12 cellular contexts compared by ENCODE assay signal in the genomic region with DNA sequence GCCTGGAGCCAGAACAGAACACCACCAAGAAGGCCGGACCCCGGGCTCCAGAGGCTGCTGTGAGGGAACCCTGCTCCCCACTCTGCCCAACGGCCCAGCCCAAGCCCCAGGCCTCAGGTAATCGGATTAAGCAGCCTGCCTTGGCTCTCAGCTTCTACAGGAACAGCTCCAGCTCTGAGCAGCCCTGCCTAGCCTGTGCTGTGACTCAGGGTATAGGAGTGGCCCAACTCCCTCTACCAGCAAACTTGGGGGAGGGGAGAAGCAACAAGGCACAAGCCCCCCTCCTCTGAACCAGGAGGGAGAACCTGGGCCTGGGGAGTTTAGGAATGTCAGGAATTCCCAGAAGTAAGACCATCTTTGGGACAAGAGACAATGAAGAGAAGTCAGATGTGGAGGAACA. TPM values are rescaled to one million over a fixed set of nuclear protein-coding genes. Genes with fewer than 3 reads are reported as not detected.
DNase-seq lines count a peak whose midpoint lies in the region; ATAC-seq and TF ChIP-seq lines count a peak whose summit lies in the region.
"Had no signal": no experiment of that assay in that cellular context is flagged by ENCODE, and none has a peak within 500 bp of the region (broad histone marks: within the 10 kb centered on the region; RNA-seq: fewer than 3 reads in every experiment).

No MANE protein-coding gene starts in this region.

- TF ChIP-seq POLR2A in thyroid gland (IDR thresholded peaks at IDR 0.05) = no peak

- peaks cover 51 to 64% (median 60%) of the 10 kb centered on the region in 3 donors for H3K36me3 ChIP-seq in skeletal muscle tissue (ENCODE audit: control insufficient read depth in 3 of 3, insufficient read depth in 3 of 3, low read length in 3 of 3)
- H3K36me3 ChIP-seq in thyroid gland = peaks cover 47 to 55% of the 10 kb centered on the region in 2 donors

- intact Hi-C loops in activated naive CD4-positive, alpha-beta T cell treated with anti-CD3 and anti-CD28 coated beads for 36 hours (cut with micrococcal nuclease) = no loop called here
- intact Hi-C loops in thyroid gland (cut with DNase I) = no loop called here

- no peak overlapping the region for H3K4me3 Mint-ChIP-seq in activated naive CD4-positive, alpha-beta T cell treated with anti-CD3 and anti-CD28 coated beads for 36 hours

- peaks cover 7% of the 10 kb centered on the region for H3K4me1 Mint-ChIP-seq in activated naive CD4-positive, alpha-beta T cell treated with anti-CD3 and anti-CD28 coated beads for 36 hours (ENCODE audit: low read depth)

- no peak overlapping the region for H3K4me3 ChIP-seq in fibroblast of pulmonary artery (replicated peaks; ENCODE audit: low read depth, low read length)
- no peak overlapping the region for H3K4me3 ChIP-seq in skeletal muscle tissue (ENCODE audit: low read length in 3 of 3)
- H3K4me3 ChIP-seq in thyroid gland (replicated peaks in 1 of 3) = no peak overlapping the region
- H3K4me3 ChIP-seq: BLaER1, sigmoid colon had no signal

- TF ChIP-seq CTCF in fibroblast of pulmonary artery (IDR thresholded peaks at IDR 0.05; ENCODE audit: low read length, missing control alignments) (no peak), thyroid gland (IDR thresholded peaks at IDR 0.05) (no peak)

- H3K27ac Mint-ChIP-seq in activated naive CD4-positive, alpha-beta T cell treated with anti-CD3 and anti-CD28 coated beads for 36 hours = peak overlapping the region; percentile 30

- peak overlapping the region; percentile 28 for H3K27ac ChIP-seq in skeletal muscle tissue (ENCODE audit: low read depth, low read length)
- H3K27ac ChIP-seq in thyroid gland = no peak overlapping the region
- H3K27ac ChIP-seq: BLaER1, sigmoid colon had no signal

- CTCF ChIA-PET in activated naive CD4-positive, alpha-beta T cell treated with anti-CD3 and anti-CD28 coated beads for 36 hours (lab: Charles Lee) = no interaction called here

- ATAC-seq in SK-N-SH treated with all-trans-retinoic acid at 6 μM for 48 hours (peak; percentile 70), GM19324 (IDR thresholded peaks at IDR 0.05; ENCODE audit: low FRiP score, unreplicated experiment) (no peak)

- WGBS in thyroid gland, 2 donors = 83 to 93% methylated on average over 2 to 4 of the region's 4 CpGs

- peak overlapping the region in 1 of 3 donors; percentile 3 for H3K9ac ChIP-seq in skeletal muscle tissue (ENCODE audit: low read depth in 1 of 3, low read length in 3 of 3)
- H3K9ac ChIP-seq: BLaER1 had no signal

- H3K27me3 Mint-ChIP-seq in activated naive CD4-positive, alpha-beta T cell treated with anti-CD3 and anti-CD28 coated beads for 36 hours (ENCODE audit: low read depth) = no peaks in the 10 kb centered on the region

- H3K36me3 Mint-ChIP-seq in activated naive CD4-positive, alpha-beta T cell treated with anti-CD3 and anti-CD28 coated beads for 36 hours (ENCODE audit: low read depth) = peaks cover 31% of the 10 kb centered on the region

- peaks cover 7 to 24% (median 22%) of the 10 kb centered on the region in 3 donors for H3K4me1 ChIP-seq in skeletal muscle tissue (ENCODE audit: control insufficient read depth in 3 of 3, insufficient read depth in 3 of 3, low read length in 3 of 3)
- peaks cover 10 to 14% of the 10 kb centered on the region in 2 donors for H3K4me1 ChIP-seq in thyroid gland

- H3K27me3 ChIP-seq in skeletal muscle tissue (ENCODE audit: control insufficient read depth in 3 of 3, insufficient read depth in 3 of 3, low read length in 3 of 3) (no peaks in the 10 kb centered on the region), thyroid gland (no peaks in the 10 kb centered on the region)
- H3K27me3 ChIP-seq: BLaER1, sigmoid colon had no signal

- H3K9me3 ChIP-seq in skeletal muscle tissue (ENCODE audit: control insufficient read depth in 3 of 3, low read length in 3 of 3) (no peaks in the 10 kb centered on the region), thyroid gland (no peaks in the 10 kb centered on the region)
- H3K9me3 ChIP-seq: BLaER1, sigmoid colon had no signal

- DNase-seq in activated naive CD4-positive, alpha-beta T cell treated with anti-CD3 and anti-CD28 coated beads for 36 hours = no peak
- no peak for DNase-seq in activated naive CD4-positive, alpha-beta T cell treated with anti-CD3 and anti-CD28 coated beads, Interleukin-2, amount 50 U/mL, for 16 hours
- DNase-seq in fibroblast of pulmonary artery (ENCODE audit: low read depth) = peak; percentile 44
- no peak for DNase-seq in cerebellum (ENCODE audit: low spot score)
- no peak for DNase-seq in thyroid gland
- DNase-seq: activated gamma-delta T cell treated with Interleukin-2 at 50 U/mL for 16 hours, NCI-H1436 treated with DMSO at 0.1 percent for 48 hours, sigmoid colon had no signal

- no peaks in the 10 kb centered on the region for H3K9me3 Mint-ChIP-seq in activated naive CD4-positive, alpha-beta T cell treated with anti-CD3 and anti-CD28 coated beads for 36 hours

TF ChIP-seq in SK-N-SH treated with all-trans-retinoic acid at 6 μM for 48 hours, 23 proteins besides CTCF, POLR2A, EP300 and RAD21:
- TF ChIP-seq TOX (CRISPR knock-in tag; IDR thresholded peaks at IDR 0.05; ENCODE audit: borderline replicate concordance) (no peak), ZFP30 (CRISPR knock-in tag; IDR thresholded peaks at IDR 0.05) (no peak), CSDC2 (CRISPR knock-in tag; IDR thresholded peaks at IDR 0.05) (no peak), ARNTL (CRISPR knock-in tag; IDR thresholded peaks at IDR 0.05; ENCODE audit: borderline replicate concordance, low read depth) (no peak), ZC3H10 (CRISPR knock-in tag; IDR thresholded peaks at IDR 0.05) (no peak), ZNF8 (CRISPR knock-in tag; IDR thresholded peaks at IDR 0.05) (no peak), ZFP3 (CRISPR knock-in tag; IDR thresholded peaks at IDR 0.05) (no peak), CSRNP3 (CRISPR knock-in tag; IDR thresholded peaks at IDR 0.05) (no peak)

RNA-seq across cellular contexts. Expression of gene SOX15, which starts 0.8 kb away (rescaled TPM):
- under 1 TPM in 1 of 2 experiments, not detected in 1; 0.20 TPM for total RNA-seq in activated naive CD4-positive, alpha-beta T cell treated with anti-CD3 and anti-CD28 coated beads for 36 hours
- not detected for total RNA-seq in skeletal muscle tissue
- 1.5 TPM for total RNA-seq in cerebellum
- total RNA-seq in thyroid gland = 1 to 10 TPM in 1 of 4 donors, under 1 TPM in 1, not detected in 2; 0.67 to 3.1 TPM

RNA-seq across cellular contexts. Expression of gene MPDU1, which starts 7.1 kb away (rescaled TPM):
- total RNA-seq in activated naive CD4-positive, alpha-beta T cell treated with anti-CD3 and anti-CD28 coated beads for 36 hours = 10 to 100 TPM; 48.8 to 53.5 TPM
- total RNA-seq in skeletal muscle tissue = 26.1 TPM
- total RNA-seq in cerebellum = 37.6 TPM
- total RNA-seq in thyroid gland = 100 to 1,000 TPM in 3 of 4 donors, 10 to 100 TPM in 1; 88.8 to 250 (median 164) TPM

RNA-seq across cellular contexts. Expression of gene CD68, which starts 11.3 kb away (rescaled TPM):
- total RNA-seq in activated naive CD4-positive, alpha-beta T cell treated with anti-CD3 and anti-CD28 coated beads for 36 hours = 10 to 100 TPM; 11.6 to 12.6 TPM
- total RNA-seq in skeletal muscle tissue (4.2 TPM), cerebellum (3.2 TPM), thyroid gland (10 to 100 TPM; 13.6 to 52.0 (median 21.5) TPM)

RNA-seq across cellular contexts. Expression of gene FXR2, which starts 24.0 kb away (rescaled TPM):
- total RNA-seq in activated naive CD4-positive, alpha-beta T cell treated with anti-CD3 and anti-CD28 coated beads for 36 hours = 10 to 100 TPM; 29.7 to 36.8 TPM
- total RNA-seq in skeletal muscle tissue (42.3 TPM), cerebellum (30.0 TPM), thyroid gland (10 to 100 TPM; 27.6 to 37.5 (median 28.6) TPM)

RNA-seq across cellular contexts. Expression of gene SENP3, which starts 29.0 kb away (rescaled TPM):
- 10 to 100 TPM; 43.2 to 46.9 TPM for total RNA-seq in activated naive CD4-positive, alpha-beta T cell treated with anti-CD3 and anti-CD28 coated beads for 36 hours
- total RNA-seq in skeletal muscle tissue (31.3 TPM), cerebellum (44.9 TPM), thyroid gland (10 to 100 TPM; 62.4 to 73.3 (median 66.3) TPM)
